Comparison of ENCODE assay signal across 1 cellular context in the genomic region with DNA sequence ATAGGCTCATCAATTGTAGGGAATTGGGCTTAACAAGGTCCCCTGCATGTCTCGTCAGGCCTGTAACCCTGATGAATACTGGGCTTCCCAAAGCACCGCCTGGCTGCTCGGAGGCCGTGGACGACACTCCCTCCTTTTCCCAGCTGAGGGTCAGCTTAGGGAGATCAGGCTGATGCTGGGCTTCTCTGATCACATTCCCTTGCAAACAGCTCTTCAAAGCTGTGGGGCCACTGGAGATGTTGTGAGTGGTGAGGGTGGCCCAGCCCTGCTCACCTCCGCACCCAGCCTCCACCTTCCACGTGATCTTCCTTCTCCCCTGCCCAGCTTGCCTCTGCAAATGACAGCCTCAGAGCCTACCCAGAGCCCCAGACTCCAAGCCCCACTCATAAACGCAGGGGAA.
TF ChIP-seq lines count a peak whose summit lies in the region.

No MANE protein-coding gene starts in this region.

TF ChIP-seq in H1, 55 proteins besides CTCF, POLR2A, EP300 and RAD21 (continued from another document):
- TF ChIP-seq TAF7 (optimal IDR thresholded peaks at IDR 0.05; ENCODE audit: borderline replicate concordance, low read depth, low read length), result no peak
- no peak for TF ChIP-seq SIN3A (conservative IDR thresholded peaks at IDR 0.05 in 1 of 2, IDR thresholded peaks at IDR 0.05 in 1 of 2; ENCODE audit: low read depth in 1 of 2, low read length in 2 of 2)
- TF ChIP-seq SRF (IDR thresholded peaks at IDR 0.05; ENCODE audit: low read depth, low read length), result no peak
- no peak for TF ChIP-seq NANOG (IDR thresholded peaks at IDR 0.05; ENCODE audit: insufficient read depth, low read depth, low read length, poor library complexity, severe bottlenecking)
- TF ChIP-seq, protein P1, sequence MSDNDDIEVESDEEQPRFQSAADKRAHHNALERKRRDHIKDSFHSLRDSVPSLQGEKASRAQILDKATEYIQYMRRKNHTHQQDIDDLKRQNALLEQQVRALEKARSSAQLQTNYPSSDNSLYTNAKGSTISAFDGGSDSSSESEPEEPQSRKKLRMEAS (IDR thresholded peaks at IDR 0.05), result no peak
- TF ChIP-seq TBP (IDR thresholded peaks at IDR 0.05; ENCODE audit: low read depth, low read length), result no peak
